In the genomic region with DNA sequence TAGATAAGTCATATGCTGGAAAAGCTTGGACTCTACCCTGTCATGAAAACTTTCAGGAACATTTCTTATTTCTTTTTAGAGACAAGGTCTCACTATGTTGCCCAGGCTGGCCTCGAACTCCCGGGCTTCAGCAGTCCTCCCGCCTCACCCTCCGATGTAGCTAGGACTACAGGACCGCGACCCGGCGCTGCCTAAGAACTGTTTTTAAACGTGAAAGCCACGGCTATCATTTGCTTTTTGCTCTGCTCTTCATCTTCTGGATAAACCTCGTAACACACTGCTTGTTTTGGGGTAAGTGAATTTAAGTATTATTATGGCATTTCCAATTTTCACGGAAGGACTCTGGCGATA, we compare ENCODE assay signal across 8 cellular contexts. TPM values are rescaled to one million over a fixed set of nuclear protein-coding genes. Genes with fewer than 3 reads are reported as not detected.
DNase-seq lines count a peak whose midpoint lies in the region; TF ChIP-seq lines count a peak whose summit lies in the region.

No MANE protein-coding gene starts in this region.

- H3K9ac ChIP-seq in parathyroid adenoma, result peak overlapping the region; percentile 49

- H3K27ac Mint-ChIP-seq in IgD-negative memory B cell, result peak overlapping the region; percentile 95 to 99 (median 98)

- no peaks in the 10 kb centered on the region for H3K27me3 Mint-ChIP-seq in IgD-negative memory B cell

- H3K27ac ChIP-seq in parathyroid adenoma, result peak overlapping the region; percentile 98

- H3K4me1 Mint-ChIP-seq in IgD-negative memory B cell, result peaks cover 8 to 24% (median 23%) of the 10 kb centered on the region in 3 donors

- DNase-seq in NCI-H2107 treated with DMSO at 0.1 percent for 48 hours (lab: John Stamatoyannopoulos, UW; ENCODE audit: unreplicated experiment) (peak; percentile 83), NCI-H2107 (lab: John Stamatoyannopoulos, UW) (no peak), foreskin fibroblast (peak in 1 of 2 donors; percentile 12), SK-N-DZ (ENCODE audit: low spot score) (no peak), SKM-1 (lab: John Stamatoyannopoulos, UW; ENCODE audit: unreplicated experiment) (no peak)
- peak; percentile 32 for DNase-seq in activated CD8-positive, alpha-beta memory T cell treated with anti-CD3 and anti-CD28 coated beads, Interleukin-2, amount 50 U/mL, for 4 hours

- TF ChIP-seq CTCF in foreskin fibroblast (IDR thresholded peaks at IDR 0.05; ENCODE audit: low read depth, low read length) (no peak), parathyroid adenoma (IDR thresholded peaks at IDR 0.05) (no peak)

- H3K36me3 Mint-ChIP-seq in IgD-negative memory B cell, result no peaks in the 10 kb centered on the region

- H2AFZ ChIP-seq in parathyroid adenoma, result peak overlapping the region; percentile 96

- H3K27me3 ChIP-seq in parathyroid adenoma (ENCODE audit: control insufficient read depth, insufficient read depth, low read length), result no peaks in the 10 kb centered on the region

- H3K9me3 Mint-ChIP-seq in IgD-negative memory B cell, result no peaks in the 10 kb centered on the region

- H3K4me1 ChIP-seq in parathyroid adenoma, result peaks cover 4% of the 10 kb centered on the region

- peak overlapping the region; percentile 94 to 98 (median 96) for H3K4me3 Mint-ChIP-seq in IgD-negative memory B cell

- H3K9me3 ChIP-seq in parathyroid adenoma (ENCODE audit: control insufficient read depth, low read length), result no peaks in the 10 kb centered on the region

- no peaks in the 10 kb centered on the region for H3K36me3 ChIP-seq in parathyroid adenoma (ENCODE audit: control insufficient read depth, insufficient read depth, low read length)

- peaks cover 4% of the 10 kb centered on the region for H3K79me2 ChIP-seq in parathyroid adenoma

- H3K4me3 ChIP-seq in foreskin fibroblast (ENCODE audit: low read depth in 1 of 2, low read length in 2 of 2) (peak overlapping the region; percentile 42 to 63), parathyroid adenoma (ENCODE audit: low read depth, low read length) (peak overlapping the region; percentile 73)

- peak overlapping the region; percentile 79 for H3K4me2 ChIP-seq in parathyroid adenoma (ENCODE audit: low read length)

RNA-seq across cellular contexts. Expression of gene CCNL1, which starts 14.3 kb away (rescaled TPM):
- 107 TPM for polyA plus RNA-seq in IgD-negative memory B cell
- polyA plus RNA-seq in SK-N-DZ (2014; cell fraction: cytosol; rRNA removed), result 53.4 and 66.9 TPM in 2 replicates
- 510 and 632 TPM in 2 replicates for polyA plus RNA-seq in SK-N-DZ (2014; cell fraction: nucleus; rRNA removed)

Comparison
In these comparisons a context has a peak if more than half of its experiments do, and no peak if none do; other contexts are left out.
1. DNase-seq: peak in NCI-H2107 treated with DMSO at 0.1 percent for 48 hours (single experiment) and activated CD8-positive, alpha-beta memory T cell treated with anti-CD3 and anti-CD28 coated beads, Interleukin-2, amount 50 U/mL, for 4 hours (single experiment); none in NCI-H2107 (single experiment), SK-N-DZ (single experiment) and SKM-1 (single experiment).